21 cellular contexts compared by ENCODE assay signal in the genomic region with DNA sequence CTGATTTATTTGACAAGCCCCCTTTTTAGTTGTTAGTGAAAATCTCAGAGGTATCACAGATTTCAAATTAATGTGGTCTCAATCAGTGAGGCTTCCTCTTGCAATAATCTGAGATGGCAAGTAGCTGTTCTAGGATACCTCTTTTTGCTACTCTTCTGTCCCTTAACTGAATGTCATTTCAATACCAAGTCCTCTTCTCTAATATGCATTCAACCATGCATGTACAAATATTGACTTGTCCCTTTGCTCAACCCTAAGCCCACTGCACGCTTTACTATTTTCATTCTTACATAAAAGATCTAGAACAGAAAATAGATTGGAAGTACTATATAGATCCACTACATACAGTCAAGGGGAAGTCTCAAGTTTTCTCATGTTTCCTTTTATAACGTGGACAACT.
A peak's percentile ranks its signal among the peaks of the same experiment; 100 is the strongest.
DNase-seq lines count a peak whose midpoint lies in the region; ATAC-seq, FAIRE-seq and TF ChIP-seq lines count a peak whose summit lies in the region.
"Had no signal": no experiment of that assay in that cellular context is flagged by ENCODE, and none has a peak within 500 bp of the region (broad histone marks: within the 10 kb centered on the region; RNA-seq: fewer than 3 reads in every experiment).

No MANE protein-coding gene starts in this region.

- H3K4me1 Mint-ChIP-seq in chondrocyte (ENCODE audit: low read depth): peaks cover 90% of the 10 kb centered on the region

- intact Hi-C loops in HepG2 (cut with micrococcal nuclease; ENCODE audit: unreplicated experiment) (no loop called here), right lobe of liver (cut with DNase I) (no loop called here), psoas muscle (cut with DNase I) (no loop called here)

- TF ChIP-seq CTCF in HepG2 (CRISPR knock-in tag; IDR thresholded peaks at IDR 0.05) (no peak), right lobe of liver (IDR thresholded peaks at IDR 0.05) (no peak), chondrocyte (IDR thresholded peaks at IDR 0.05) (no peak), psoas muscle (IDR thresholded peaks at IDR 0.05) (no peak)

- H2AFZ ChIP-seq in HepG2 (ENCODE audit: low read length): no peak overlapping the region
- H2AFZ ChIP-seq: GM23248 had no signal

- no peak overlapping the region for H3K9ac ChIP-seq in HepG2 (ENCODE audit: insufficient read depth, low read depth, low read length)
- H3K9ac ChIP-seq: GM23248 had no signal

- BruUV-seq in HepG2 (replicated peaks; lab: Mats Ljungman, UMichigan): no TSS peak

- no peak for FAIRE-seq in HepG2 (lab: Jason Lieb, UNC)
- FAIRE-seq: RCC 7860 had no signal

- no peak for TF ChIP-seq RAD21 in HepG2 (CRISPR knock-in tag; IDR thresholded peaks at IDR 0.05)

- 59% methylated on average over 2 of the region's 2 CpGs for WGBS in HepG2 (ENCODE audit: low lambda C conversion rate)
- WGBS in right lobe of liver (ENCODE audit: insufficient coverage, low coverage, low lambda C conversion rate, missing lambda C conversion rate): 53% methylated on average over 2 of the region's 2 CpGs
- WGBS in psoas muscle, 3 donors: 83 to 87% (median 85%) methylated on average over 2 of the region's 2 CpGs

- POLR2A ChIA-PET in HepG2 (lab: Yijun Ruan, JAX): no interaction called here

- no peaks in the 10 kb centered on the region for H3K27me3 Mint-ChIP-seq in chondrocyte (ENCODE audit: low read depth)

- no peaks in the 10 kb centered on the region for H4K20me1 ChIP-seq in HepG2 (ENCODE audit: insufficient read depth, low read length)

- H3K9me3 ChIP-seq in HepG2 (ENCODE audit: low read length): no peaks in the 10 kb centered on the region
- H3K9me3 ChIP-seq in right lobe of liver: no peaks in the 10 kb centered on the region
- H3K9me3 ChIP-seq in psoas muscle: no peaks in the 10 kb centered on the region
- H3K9me3 ChIP-seq: MG63, thyroid gland had no signal

- peak overlapping the region; percentile 84 for H3K27ac Mint-ChIP-seq in chondrocyte (ENCODE audit: unreplicated experiment)
- H3K27ac Mint-ChIP-seq: CD4-positive, alpha-beta T cell; effector memory CD8-positive, alpha-beta T cell had no signal

- H3K36me3 ChIP-seq in HepG2 (replicated peaks in 1 of 2; ENCODE audit: control insufficient read depth in 1 of 2, insufficient read depth in 2 of 2, low read length in 2 of 2) (no peaks in the 10 kb centered on the region), right lobe of liver (no peaks in the 10 kb centered on the region), psoas muscle (ENCODE audit: insufficient read depth in 1 of 2, low read depth in 1 of 2) (no peaks in the 10 kb centered on the region)
- H3K36me3 ChIP-seq: thyroid gland had no signal

- H3K4me2 ChIP-seq in HepG2 (ENCODE audit: low read depth, low read length): no peak overlapping the region

- H3K27me3 ChIP-seq in HepG2 (ENCODE audit: control insufficient read depth in 1 of 2, insufficient read depth in 2 of 2, low read length in 2 of 2): no peaks in the 10 kb centered on the region
- no peaks in the 10 kb centered on the region for H3K27me3 ChIP-seq in right lobe of liver
- H3K27me3 ChIP-seq in psoas muscle (ENCODE audit: insufficient read depth in 3 of 3, low read length in 2 of 3): no peaks in the 10 kb centered on the region
- H3K27me3 ChIP-seq: MG63, thyroid gland had no signal

- DNase-seq in HepG2 (ENCODE audit: low spot score): peak; percentile 10
- DNase-seq in right lobe of liver: no peak
- DNase-seq in chondrocyte (ENCODE audit: low spot score): no peak
- DNase-seq in psoas muscle: no peak
- no peak for DNase-seq in LoVo (ENCODE audit: low spot score)
- DNase-seq in substantia nigra (lab: John Stamatoyannopoulos, UW): no peak
- DNase-seq in NCI-H2196 (lab: John Stamatoyannopoulos, UW; ENCODE audit: unreplicated experiment): no peak
- DNase-seq: activated CD4-positive, alpha-beta T cell treated with anti-CD3 and anti-CD28 coated beads, Interleukin-2, amount 50 U/mL, for 1 hour; activated gamma-delta T cell treated with Interleukin-2 at 50 U/mL for 16 hours; amniotic stem cell; CD4-positive, alpha-beta T cell; cerebellar nuclear complex; DND-41; effector memory CD8-positive, alpha-beta T cell; GM23248; hypothalamus; MG63; NCI-H82; thyroid gland had no signal

- peak; percentile 42; the same call in 1 of the 3 replicates for ATAC-seq in HepG2
- ATAC-seq in right lobe of liver: no peak
- no peak for ATAC-seq in psoas muscle
- no peak for ATAC-seq in HG03342 (IDR thresholded peaks at IDR 0.05; ENCODE audit: unreplicated experiment)
- ATAC-seq: effector memory CD8-positive, alpha-beta T cell had no signal

- no peaks in the 10 kb centered on the region for H3K9me3 Mint-ChIP-seq in chondrocyte (ENCODE audit: low read depth)
- H3K9me3 Mint-ChIP-seq: CD4-positive, alpha-beta T cell; effector memory CD8-positive, alpha-beta T cell had no signal

- H3K36me3 Mint-ChIP-seq in chondrocyte (ENCODE audit: low read depth): peaks cover 21% of the 10 kb centered on the region

- CTCF ChIA-PET in HepG2 (lab: Yijun Ruan, JAX; ENCODE audit: low intra/inter-chr PET ratio, low total read pairs): no interaction called here

- in situ Hi-C loops in HepG2 (cut with HindIII; ENCODE audit: extremely low pct_ligation_motif_present, low pct_unique_long_range_greater_than_20kb): no loop called here

- 0 out of 2 replicates have a peak, but pooled peaks cover 7% of the 10 kb centered on the region for H3K4me1 ChIP-seq in HepG2 (ENCODE audit: insufficient read depth, low read length)
- peaks cover 0 to 16% (median 0%) of the 10 kb centered on the region in 4 donors for H3K4me1 ChIP-seq in right lobe of liver
- H3K4me1 ChIP-seq in psoas muscle: peaks cover 77% of the 10 kb centered on the region

- H3K4me3 Mint-ChIP-seq in chondrocyte (ENCODE audit: unreplicated experiment): no peak overlapping the region
- H3K4me3 Mint-ChIP-seq: CD4-positive, alpha-beta T cell; effector memory CD8-positive, alpha-beta T cell had no signal

- no peak overlapping the region for H3K4me3 ChIP-seq in HepG2 (replicated peaks in 1 of 3; ENCODE audit: insufficient read depth in 1 of 3, low read depth in 2 of 3, low read length in 3 of 3)
- H3K4me3 ChIP-seq in right lobe of liver: no peak overlapping the region
- H3K4me3 ChIP-seq in psoas muscle: no peak overlapping the region
- H3K4me3 ChIP-seq: GM23248, MG63, thyroid gland had no signal

- TF ChIP-seq POLR2A in HepG2 (IDR thresholded peaks at IDR 0.05; ENCODE audit: insufficient read depth in 1 of 2, low read depth in 2 of 2, low read length in 2 of 2) (no peak), right lobe of liver (IDR thresholded peaks at IDR 0.05) (no peak)

- no peak for TF ChIP-seq EP300 in HepG2 (IDR thresholded peaks at IDR 0.05; ENCODE audit: low read depth in 2 of 2, low read length in 2 of 2)
- TF ChIP-seq EP300 in HepG2 (CRISPR knock-in tag; IDR thresholded peaks at IDR 0.05; ENCODE audit: borderline replicate concordance): no peak

- H3K27ac ChIP-seq in HepG2 (ENCODE audit: extremely low read length, insufficient read depth, low read length) (no peak overlapping the region), right lobe of liver (no peak overlapping the region), psoas muscle (peak overlapping the region; percentile 37), substantia nigra (ENCODE audit: low read depth, low read length, poor library complexity, severe bottlenecking) (no peak overlapping the region)
- H3K27ac ChIP-seq: GM23248 had no signal

- no peaks in the 10 kb centered on the region for H3K79me2 ChIP-seq in HepG2 (ENCODE audit: insufficient read depth, low read length)

TF ChIP-seq in HepG2, 621 proteins besides CTCF, POLR2A, EP300 and RAD21:
- TF ChIP-seq FOXC1 (CRISPR knock-in tag; IDR thresholded peaks at IDR 0.05; ENCODE audit: borderline replicate concordance) (no peak), MATR3 (CRISPR knock-in tag; IDR thresholded peaks at IDR 0.05) (no peak), STAT5B (CRISPR knock-in tag; IDR thresholded peaks at IDR 0.05) (no peak), YY1 (IDR thresholded peaks at IDR 0.05; ENCODE audit: insufficient read depth, insufficient replicate concordance, low read depth, low read length) (no peak), SETDB1 (CRISPR knock-in tag; IDR thresholded peaks at IDR 0.05; ENCODE audit: borderline replicate concordance) (no peak), ZKSCAN5 (CRISPR knock-in tag; IDR thresholded peaks at IDR 0.05) (no peak), KDM5B (CRISPR knock-in tag; IDR thresholded peaks at IDR 0.05; ENCODE audit: borderline replicate concordance) (no peak), BHLHE40 (IDR thresholded peaks at IDR 0.05; ENCODE audit: low read length) (no peak), ZNF775 (CRISPR knock-in tag; IDR thresholded peaks at IDR 0.05; ENCODE audit: borderline replicate concordance) (no peak), STAG1 (CRISPR knock-in tag; IDR thresholded peaks at IDR 0.05) (no peak)
TF ChIP-seq in HepG2: peak in this region for 0.
